In the genomic region with DNA sequence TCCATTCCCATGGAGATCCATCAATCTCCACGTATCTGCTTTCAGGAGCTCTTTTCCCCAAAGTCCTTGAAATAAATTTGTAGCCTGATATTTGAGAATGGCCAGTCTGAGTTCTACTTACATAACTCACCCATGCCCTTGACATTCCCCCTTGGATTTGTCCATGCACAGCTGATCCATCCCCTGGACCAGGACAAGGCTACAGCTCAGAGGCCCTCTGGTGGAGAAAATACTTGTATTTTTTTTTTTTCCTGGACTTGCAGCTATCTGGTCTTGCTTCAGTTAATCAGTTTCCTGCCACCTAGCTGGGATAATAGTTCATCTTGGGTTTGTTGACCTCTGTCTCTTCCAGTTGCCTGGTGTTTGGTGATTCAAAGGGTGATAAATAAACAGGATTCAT, we compare ENCODE assay signal across 14 cellular contexts.
DNase-seq lines count a peak whose midpoint lies in the region; ATAC-seq and TF ChIP-seq lines count a peak whose summit lies in the region.
"Had no signal": no experiment of that assay in that cellular context is flagged by ENCODE, and none has a peak within 500 bp of the region (broad histone marks: within the 10 kb centered on the region; RNA-seq: fewer than 3 reads in every experiment).

No MANE protein-coding gene starts in this region.

- H3K9me3 ChIP-seq in endodermal cell (ENCODE audit: control insufficient read depth, low read length) (no peaks in the 10 kb centered on the region), neural progenitor cell (ENCODE audit: low read depth) (no peaks in the 10 kb centered on the region)
- H3K9me3 ChIP-seq: suprapubic skin had no signal

- ATAC-seq in GM18858 (IDR thresholded peaks at IDR 0.05; ENCODE audit: unreplicated experiment), result no peak

- H3K4me3 Mint-ChIP-seq in endodermal cell (no peak overlapping the region), neural progenitor cell (no peak overlapping the region)

- H3K27ac ChIP-seq in endodermal cell (ENCODE audit: low read depth, low read length) (no peak overlapping the region), neural progenitor cell (no peak overlapping the region)
- H3K27ac ChIP-seq: GM23248, suprapubic skin had no signal

- H3K4me1 Mint-ChIP-seq in endodermal cell (no peaks in the 10 kb centered on the region), neural progenitor cell (no peaks in the 10 kb centered on the region)

- H3K27me3 ChIP-seq in endodermal cell (ENCODE audit: control insufficient read depth, insufficient read depth, low read length, poor library complexity, severe bottlenecking) (no peaks in the 10 kb centered on the region), neural progenitor cell (no peaks in the 10 kb centered on the region)
- H3K27me3 ChIP-seq: suprapubic skin had no signal

- TF ChIP-seq CTCF in endodermal cell (conservative IDR thresholded peaks at IDR 0.05) (peak; percentile 77), neural progenitor cell (IDR thresholded peaks at IDR 0.05) (peak; percentile 55)

- no peaks in the 10 kb centered on the region for H4K20me1 ChIP-seq in neural progenitor cell (ENCODE audit: low read depth)

- H3K79me2 ChIP-seq in neural progenitor cell (ENCODE audit: low read depth), result no peaks in the 10 kb centered on the region

- no peak overlapping the region for H3K9ac ChIP-seq in endodermal cell (ENCODE audit: extremely low read depth, low read length, poor library complexity, severe bottlenecking)
- no peak overlapping the region for H3K9ac ChIP-seq in neural progenitor cell
- H3K9ac ChIP-seq: GM23248 had no signal

- H3K4me3 ChIP-seq in endodermal cell (ENCODE audit: low read length) (no peak overlapping the region), neural progenitor cell (no peak overlapping the region)
- H3K4me3 ChIP-seq: GM23248, suprapubic skin had no signal

- no peaks in the 10 kb centered on the region for H3F3A ChIP-seq in neural progenitor cell (ENCODE audit: low read depth)

- no peaks in the 10 kb centered on the region for H3K36me3 Mint-ChIP-seq in endodermal cell (ENCODE audit: low read depth)
- no peaks in the 10 kb centered on the region for H3K36me3 Mint-ChIP-seq in neural progenitor cell

- no peaks in the 10 kb centered on the region for H3K27me3 Mint-ChIP-seq in endodermal cell (ENCODE audit: insufficient read depth)
- H3K27me3 Mint-ChIP-seq in neural progenitor cell (ENCODE audit: insufficient read depth, low read depth), result peaks cover 2% of the 10 kb centered on the region

- no peaks in the 10 kb centered on the region for H3K36me3 ChIP-seq in endodermal cell (ENCODE audit: control insufficient read depth, insufficient read depth, low read length)
- no peaks in the 10 kb centered on the region for H3K36me3 ChIP-seq in neural progenitor cell
- H3K36me3 ChIP-seq: suprapubic skin had no signal

- H3K27ac Mint-ChIP-seq in endodermal cell (no peak overlapping the region), neural progenitor cell (no peak overlapping the region)

- H3K4me2 ChIP-seq in neural progenitor cell, result no peak overlapping the region

- H3K9me3 Mint-ChIP-seq in endodermal cell, result no peaks in the 10 kb centered on the region
- H3K9me3 Mint-ChIP-seq in neural progenitor cell, result no peaks in the 10 kb centered on the region

- H2AFZ ChIP-seq in neural progenitor cell (replicated peaks), result no peak overlapping the region
- H2AFZ ChIP-seq: GM23248 had no signal

- WGBS in endodermal cell (ENCODE audit: insufficient coverage in 1 of 2, insufficient read length in 1 of 2), 2 experiments, result 58% methylated on average over 1 of the region's 1 CpG; no CpG with 5 or more reads in 1 of the 2 experiments

- H3K4me1 ChIP-seq in endodermal cell (ENCODE audit: control insufficient read depth, insufficient read depth, low read length) (peaks cover 3% of the 10 kb centered on the region), neural progenitor cell (no peaks in the 10 kb centered on the region)
- H3K4me1 ChIP-seq: suprapubic skin had no signal

- peak; percentile 30 for DNase-seq in DMS53 (lab: John Stamatoyannopoulos, UW)
- DNase-seq in DMS53 treated with DMSO at 0.1 percent for 48 hours (lab: John Stamatoyannopoulos, UW; ENCODE audit: unreplicated experiment), result no peak
- peak in 2 of 3 experiments; percentile 12 to 65 for DNase-seq in NCI-H1417 (lab: John Stamatoyannopoulos, UW)
- no peak for DNase-seq in endodermal cell
- peak; percentile 27 for DNase-seq in neural progenitor cell (ENCODE audit: low spot score)
- no peak for DNase-seq in DMS79 (lab: John Stamatoyannopoulos, UW)
- DNase-seq in activated CD4-positive, alpha-beta T cell treated with anti-CD3 and anti-CD28 coated beads, Interleukin-2, amount 50 U/mL, for 1 hour, result no peak
- DNase-seq: activated CD8-positive, alpha-beta memory T cell treated with anti-CD3 and anti-CD28 coated beads for 24 hours; aorta; GM23248; SIG-M5; stimulated activated CD4-positive, alpha-beta T cell treated with anti-CD3 and anti-CD28 coated beads, Interleukin-1b, Interleukin-23, amount 100 ng/mL, for 48 hours had no signal

Comparison
In these comparisons a context has a peak if more than half of its experiments do, and no peak if none do; other contexts are left out.
1. DNase-seq: peak in DMS53 (single experiment), NCI-H1417 (2 of 3) and neural progenitor cell (single experiment); none in DMS53 treated with DMSO at 0.1 percent for 48 hours (single experiment), endodermal cell (single experiment), DMS79 (single experiment) and activated CD4-positive, alpha-beta T cell treated with anti-CD3 and anti-CD28 coated beads, Interleukin-2, amount 50 U/mL, for 1 hour (single experiment).